Comparison of ENCODE assay signal across 1 cellular context in the genomic region with DNA sequence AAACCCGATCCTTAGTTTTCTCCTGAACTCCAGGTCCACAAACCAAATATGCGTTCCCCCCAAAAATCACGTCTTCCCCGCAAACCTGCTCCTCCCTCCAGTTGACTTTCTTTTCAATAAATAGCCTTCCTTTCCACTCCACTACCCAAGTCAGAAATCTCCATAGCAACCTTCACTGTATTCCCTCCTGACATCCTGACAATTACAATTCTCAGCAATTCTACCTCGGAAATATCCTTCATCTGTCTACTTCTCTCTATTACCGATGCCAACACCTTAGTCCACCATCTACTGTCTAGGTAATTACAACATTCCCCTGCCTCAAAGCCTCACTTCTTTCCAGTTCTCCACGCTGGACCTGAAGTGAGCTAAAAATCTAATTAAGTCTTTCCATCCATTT.
TF ChIP-seq lines count a peak whose summit lies in the region.

No MANE protein-coding gene starts in this region.

TF ChIP-seq in IMR-90, 13 proteins besides CTCF, POLR2A, EP300 and RAD21 (continued from another document):
- TF ChIP-seq MAFK (IDR thresholded peaks at IDR 0.05; ENCODE audit: low read depth, low read length) (no peak), CHD1 (IDR thresholded peaks at IDR 0.05; ENCODE audit: low read depth, low read length) (no peak), BHLHE40 (IDR thresholded peaks at IDR 0.05; ENCODE audit: low read depth, low read length) (no peak), USF2 (IDR thresholded peaks at IDR 0.05; ENCODE audit: low read depth, low read length) (no peak), SMC3 (IDR thresholded peaks at IDR 0.05; ENCODE audit: low read depth, low read length) (no peak), RCOR1 (IDR thresholded peaks at IDR 0.05; ENCODE audit: insufficient replicate concordance, low read length) (no peak), NFE2L2 (IDR thresholded peaks at IDR 0.05; ENCODE audit: low read depth, low read length) (no peak)
- TF ChIP-seq, protein P1, sequence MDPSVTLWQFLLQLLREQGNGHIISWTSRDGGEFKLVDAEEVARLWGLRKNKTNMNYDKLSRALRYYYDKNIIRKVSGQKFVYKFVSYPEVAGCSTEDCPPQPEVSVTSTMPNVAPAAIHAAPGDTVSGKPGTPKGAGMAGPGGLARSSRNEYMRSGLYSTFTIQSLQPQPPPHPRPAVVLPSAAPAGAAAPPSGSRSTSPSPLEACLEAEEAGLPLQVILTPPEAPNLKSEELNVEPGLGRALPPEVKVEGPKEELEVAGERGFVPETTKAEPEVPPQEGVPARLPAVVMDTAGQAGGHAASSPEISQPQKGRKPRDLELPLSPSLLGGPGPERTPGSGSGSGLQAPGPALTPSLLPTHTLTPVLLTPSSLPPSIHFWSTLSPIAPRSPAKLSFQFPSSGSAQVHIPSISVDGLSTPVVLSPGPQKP (IDR thresholded peaks at IDR 0.05; ENCODE audit: borderline replicate concordance, low read depth, low read length), result no peak
